Comparison of ENCODE assay signal across 2 cellular contexts in the genomic region with DNA sequence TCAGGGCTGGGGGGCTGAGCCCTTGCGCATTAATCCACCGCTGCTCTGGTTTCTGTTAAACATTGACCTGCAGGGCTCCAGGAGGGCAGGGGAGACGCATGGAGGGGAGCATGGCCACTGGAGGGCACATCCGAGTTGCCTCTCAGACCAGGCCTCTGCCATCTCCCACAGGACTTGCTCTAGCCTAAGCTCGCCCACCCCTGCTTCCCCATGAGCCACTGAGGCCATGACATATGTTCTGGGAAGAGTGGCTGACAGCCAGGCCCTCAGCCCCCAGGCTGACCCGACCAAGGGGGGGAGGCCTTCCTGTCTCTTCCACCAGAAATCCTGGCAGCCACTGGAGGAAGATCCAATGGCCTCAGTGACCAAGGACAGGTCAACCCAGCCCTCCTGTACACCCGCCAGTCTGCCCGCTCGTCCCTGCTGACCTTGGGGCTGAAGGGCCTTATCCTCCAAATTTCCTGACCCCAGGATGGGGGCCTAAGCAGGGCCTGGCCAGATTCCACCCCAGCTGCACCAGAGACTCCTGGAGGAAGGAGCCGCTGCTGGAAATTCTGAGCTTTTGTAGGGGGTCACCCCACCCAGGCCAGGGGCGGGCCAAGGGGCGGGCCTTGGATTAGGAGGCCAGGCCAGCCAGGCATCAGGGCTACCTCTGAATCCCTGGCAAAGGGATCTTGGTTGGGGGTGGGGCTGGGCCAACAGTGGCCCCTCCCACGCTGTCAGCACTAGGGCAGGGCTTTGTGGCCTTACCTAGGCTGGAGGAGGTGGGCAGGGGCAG.
TF ChIP-seq lines count a peak whose summit lies in the region.

A gene with protein sequence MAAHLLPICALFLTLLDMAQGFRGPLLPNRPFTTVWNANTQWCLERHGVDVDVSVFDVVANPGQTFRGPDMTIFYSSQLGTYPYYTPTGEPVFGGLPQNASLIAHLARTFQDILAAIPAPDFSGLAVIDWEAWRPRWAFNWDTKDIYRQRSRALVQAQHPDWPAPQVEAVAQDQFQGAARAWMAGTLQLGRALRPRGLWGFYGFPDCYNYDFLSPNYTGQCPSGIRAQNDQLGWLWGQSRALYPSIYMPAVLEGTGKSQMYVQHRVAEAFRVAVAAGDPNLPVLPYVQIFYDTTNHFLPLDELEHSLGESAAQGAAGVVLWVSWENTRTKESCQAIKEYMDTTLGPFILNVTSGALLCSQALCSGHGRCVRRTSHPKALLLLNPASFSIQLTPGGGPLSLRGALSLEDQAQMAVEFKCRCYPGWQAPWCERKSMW (minus strand): TSS at position 537 of the 778 bp plus-strand sequence. CDS start 618 bp downstream, outside the sequence.

TF ChIP-seq in SK-N-SH, 30 proteins besides CTCF, POLR2A, EP300 and RAD21 (continued from another document):
- TF ChIP-seq, protein P1, sequence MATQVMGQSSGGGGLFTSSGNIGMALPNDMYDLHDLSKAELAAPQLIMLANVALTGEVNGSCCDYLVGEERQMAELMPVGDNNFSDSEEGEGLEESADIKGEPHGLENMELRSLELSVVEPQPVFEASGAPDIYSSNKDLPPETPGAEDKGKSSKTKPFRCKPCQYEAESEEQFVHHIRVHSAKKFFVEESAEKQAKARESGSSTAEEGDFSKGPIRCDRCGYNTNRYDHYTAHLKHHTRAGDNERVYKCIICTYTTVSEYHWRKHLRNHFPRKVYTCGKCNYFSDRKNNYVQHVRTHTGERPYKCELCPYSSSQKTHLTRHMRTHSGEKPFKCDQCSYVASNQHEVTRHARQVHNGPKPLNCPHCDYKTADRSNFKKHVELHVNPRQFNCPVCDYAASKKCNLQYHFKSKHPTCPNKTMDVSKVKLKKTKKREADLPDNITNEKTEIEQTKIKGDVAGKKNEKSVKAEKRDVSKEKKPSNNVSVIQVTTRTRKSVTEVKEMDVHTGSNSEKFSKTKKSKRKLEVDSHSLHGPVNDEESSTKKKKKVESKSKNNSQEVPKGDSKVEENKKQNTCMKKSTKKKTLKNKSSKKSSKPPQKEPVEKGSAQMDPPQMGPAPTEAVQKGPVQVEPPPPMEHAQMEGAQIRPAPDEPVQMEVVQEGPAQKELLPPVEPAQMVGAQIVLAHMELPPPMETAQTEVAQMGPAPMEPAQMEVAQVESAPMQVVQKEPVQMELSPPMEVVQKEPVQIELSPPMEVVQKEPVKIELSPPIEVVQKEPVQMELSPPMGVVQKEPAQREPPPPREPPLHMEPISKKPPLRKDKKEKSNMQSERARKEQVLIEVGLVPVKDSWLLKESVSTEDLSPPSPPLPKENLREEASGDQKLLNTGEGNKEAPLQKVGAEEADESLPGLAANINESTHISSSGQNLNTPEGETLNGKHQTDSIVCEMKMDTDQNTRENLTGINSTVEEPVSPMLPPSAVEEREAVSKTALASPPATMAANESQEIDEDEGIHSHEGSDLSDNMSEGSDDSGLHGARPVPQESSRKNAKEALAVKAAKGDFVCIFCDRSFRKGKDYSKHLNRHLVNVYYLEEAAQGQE (IDR thresholded peaks at IDR 0.05; ENCODE audit: low read depth, low read length): no peak
- TF ChIP-seq JUND (IDR thresholded peaks at IDR 0.05): no peak
- TF ChIP-seq, protein P2, sequence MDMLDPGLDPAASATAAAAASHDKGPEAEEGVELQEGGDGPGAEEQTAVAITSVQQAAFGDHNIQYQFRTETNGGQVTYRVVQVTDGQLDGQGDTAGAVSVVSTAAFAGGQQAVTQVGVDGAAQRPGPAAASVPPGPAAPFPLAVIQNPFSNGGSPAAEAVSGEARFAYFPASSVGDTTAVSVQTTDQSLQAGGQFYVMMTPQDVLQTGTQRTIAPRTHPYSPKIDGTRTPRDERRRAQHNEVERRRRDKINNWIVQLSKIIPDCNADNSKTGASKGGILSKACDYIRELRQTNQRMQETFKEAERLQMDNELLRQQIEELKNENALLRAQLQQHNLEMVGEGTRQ (IDR thresholded peaks at IDR 0.05; ENCODE audit: borderline replicate concordance, low read depth, low read length): no peak
- TF ChIP-seq, protein P3, sequence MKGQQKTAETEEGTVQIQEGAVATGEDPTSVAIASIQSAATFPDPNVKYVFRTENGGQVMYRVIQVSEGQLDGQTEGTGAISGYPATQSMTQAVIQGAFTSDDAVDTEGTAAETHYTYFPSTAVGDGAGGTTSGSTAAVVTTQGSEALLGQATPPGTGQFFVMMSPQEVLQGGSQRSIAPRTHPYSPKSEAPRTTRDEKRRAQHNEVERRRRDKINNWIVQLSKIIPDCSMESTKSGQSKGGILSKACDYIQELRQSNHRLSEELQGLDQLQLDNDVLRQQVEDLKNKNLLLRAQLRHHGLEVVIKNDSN (IDR thresholded peaks at IDR 0.05; ENCODE audit: borderline replicate concordance, low read depth): no peak
- no peak for TF ChIP-seq RCOR1 (IDR thresholded peaks at IDR 0.05; ENCODE audit: low read length)
- TF ChIP-seq GABPA (IDR thresholded peaks at IDR 0.05; ENCODE audit: low read depth): no peak
- no peak for TF ChIP-seq GATA2 (CRISPR knock-in tag; IDR thresholded peaks at IDR 0.05)
- TF ChIP-seq MEF2A (IDR thresholded peaks at IDR 0.05; ENCODE audit: borderline replicate concordance, low read depth): no peak
- TF ChIP-seq TAF1 (IDR thresholded peaks at IDR 0.05; ENCODE audit: borderline replicate concordance, low read depth, low read length): no peak
- TF ChIP-seq, protein P4, sequence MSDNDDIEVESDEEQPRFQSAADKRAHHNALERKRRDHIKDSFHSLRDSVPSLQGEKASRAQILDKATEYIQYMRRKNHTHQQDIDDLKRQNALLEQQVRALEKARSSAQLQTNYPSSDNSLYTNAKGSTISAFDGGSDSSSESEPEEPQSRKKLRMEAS (IDR thresholded peaks at IDR 0.05; ENCODE audit: low read depth): no peak
- no peak for TF ChIP-seq SIN3A (IDR thresholded peaks at IDR 0.05; ENCODE audit: borderline replicate concordance, low read depth, low read length)
- TF ChIP-seq NRF1 (IDR thresholded peaks at IDR 0.05; ENCODE audit: low read depth, low read length): no peak
- TF ChIP-seq SMC3 (IDR thresholded peaks at IDR 0.05; ENCODE audit: low read depth, low read length): no peak
- no peak for TF ChIP-seq TCF12 (IDR thresholded peaks at IDR 0.05)
- TF ChIP-seq TEAD4 (IDR thresholded peaks at IDR 0.05; ENCODE audit: borderline replicate concordance, insufficient read depth): no peak
- no peak for TF ChIP-seq RFX5 (IDR thresholded peaks at IDR 0.05; ENCODE audit: low read length)
- no peak for TF ChIP-seq RXRA (IDR thresholded peaks at IDR 0.05; ENCODE audit: borderline replicate concordance, low read depth)

TF ChIP-seq in SK-N-SH treated with all-trans-retinoic acid at 6 μM for 48 hours, 23 proteins besides CTCF, POLR2A, EP300 and RAD21 (continued from another document):
- TF ChIP-seq, protein P5, sequence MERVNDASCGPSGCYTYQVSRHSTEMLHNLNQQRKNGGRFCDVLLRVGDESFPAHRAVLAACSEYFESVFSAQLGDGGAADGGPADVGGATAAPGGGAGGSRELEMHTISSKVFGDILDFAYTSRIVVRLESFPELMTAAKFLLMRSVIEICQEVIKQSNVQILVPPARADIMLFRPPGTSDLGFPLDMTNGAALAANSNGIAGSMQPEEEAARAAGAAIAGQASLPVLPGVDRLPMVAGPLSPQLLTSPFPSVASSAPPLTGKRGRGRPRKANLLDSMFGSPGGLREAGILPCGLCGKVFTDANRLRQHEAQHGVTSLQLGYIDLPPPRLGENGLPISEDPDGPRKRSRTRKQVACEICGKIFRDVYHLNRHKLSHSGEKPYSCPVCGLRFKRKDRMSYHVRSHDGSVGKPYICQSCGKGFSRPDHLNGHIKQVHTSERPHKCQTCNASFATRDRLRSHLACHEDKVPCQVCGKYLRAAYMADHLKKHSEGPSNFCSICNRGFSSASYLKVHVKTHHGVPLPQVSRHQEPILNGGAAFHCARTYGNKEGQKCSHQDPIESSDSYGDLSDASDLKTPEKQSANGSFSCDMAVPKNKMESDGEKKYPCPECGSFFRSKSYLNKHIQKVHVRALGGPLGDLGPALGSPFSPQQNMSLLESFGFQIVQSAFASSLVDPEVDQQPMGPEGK (CRISPR knock-in tag; IDR thresholded peaks at IDR 0.05; ENCODE audit: borderline replicate concordance): no peak
- TF ChIP-seq ZFP3 (CRISPR knock-in tag; IDR thresholded peaks at IDR 0.05): no peak
- TF ChIP-seq SNAI2 (CRISPR knock-in tag; IDR thresholded peaks at IDR 0.05): no peak
- no peak for TF ChIP-seq ZC3H10 (CRISPR knock-in tag; IDR thresholded peaks at IDR 0.05)
- no peak for TF ChIP-seq ZNF70 (CRISPR knock-in tag; IDR thresholded peaks at IDR 0.05)
- no peak for TF ChIP-seq BACH2 (CRISPR knock-in tag; IDR thresholded peaks at IDR 0.05; ENCODE audit: borderline replicate concordance)
- TF ChIP-seq, protein P6, sequence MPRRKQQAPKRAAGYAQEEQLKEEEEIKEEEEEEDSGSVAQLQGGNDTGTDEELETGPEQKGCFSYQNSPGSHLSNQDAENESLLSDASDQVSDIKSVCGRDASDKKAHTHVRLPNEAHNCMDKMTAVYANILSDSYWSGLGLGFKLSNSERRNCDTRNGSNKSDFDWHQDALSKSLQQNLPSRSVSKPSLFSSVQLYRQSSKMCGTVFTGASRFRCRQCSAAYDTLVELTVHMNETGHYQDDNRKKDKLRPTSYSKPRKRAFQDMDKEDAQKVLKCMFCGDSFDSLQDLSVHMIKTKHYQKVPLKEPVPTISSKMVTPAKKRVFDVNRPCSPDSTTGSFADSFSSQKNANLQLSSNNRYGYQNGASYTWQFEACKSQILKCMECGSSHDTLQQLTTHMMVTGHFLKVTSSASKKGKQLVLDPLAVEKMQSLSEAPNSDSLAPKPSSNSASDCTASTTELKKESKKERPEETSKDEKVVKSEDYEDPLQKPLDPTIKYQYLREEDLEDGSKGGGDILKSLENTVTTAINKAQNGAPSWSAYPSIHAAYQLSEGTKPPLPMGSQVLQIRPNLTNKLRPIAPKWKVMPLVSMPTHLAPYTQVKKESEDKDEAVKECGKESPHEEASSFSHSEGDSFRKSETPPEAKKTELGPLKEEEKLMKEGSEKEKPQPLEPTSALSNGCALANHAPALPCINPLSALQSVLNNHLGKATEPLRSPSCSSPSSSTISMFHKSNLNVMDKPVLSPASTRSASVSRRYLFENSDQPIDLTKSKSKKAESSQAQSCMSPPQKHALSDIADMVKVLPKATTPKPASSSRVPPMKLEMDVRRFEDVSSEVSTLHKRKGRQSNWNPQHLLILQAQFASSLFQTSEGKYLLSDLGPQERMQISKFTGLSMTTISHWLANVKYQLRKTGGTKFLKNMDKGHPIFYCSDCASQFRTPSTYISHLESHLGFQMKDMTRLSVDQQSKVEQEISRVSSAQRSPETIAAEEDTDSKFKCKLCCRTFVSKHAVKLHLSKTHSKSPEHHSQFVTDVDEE (CRISPR knock-in tag; IDR thresholded peaks at IDR 0.05): no peak
- TF ChIP-seq CSDC2 (CRISPR knock-in tag; IDR thresholded peaks at IDR 0.05): no peak
